8 cellular contexts compared by ENCODE assay signal in genomic region chr3:195542691-195543641, GRCh38. TPM values are rescaled to one million over a fixed set of nuclear protein-coding genes. Genes with fewer than 3 reads are reported as not detected.
DNase-seq lines count a peak whose midpoint lies in the region; ATAC-seq, FAIRE-seq and TF ChIP-seq lines count a peak whose summit lies in the region.

Gene PPP1R2 (minus strand): TSS chr3:195543325. CDS start chr3:195543025, 300 bp downstream.

- 1% methylated on average over 29 of the region's 105 CpGs for WGBS in A549 (ENCODE audit: missing lambda C conversion rate)

- H3K4me3 ChIP-seq in A549, result peak within 1 kb of the TSS; percentile 93
- peak within 1 kb of the TSS; percentile 91 for H3K4me3 ChIP-seq in iPS-20b (ENCODE audit: low read length)
- peak within 1 kb of the TSS; percentile 75 to 95 (median 83) for H3K4me3 ChIP-seq in skin epidermis

- TF ChIP-seq POLR2A in A549 (IDR thresholded peaks at IDR 0.05; ENCODE audit: low read length), result peak; percentile 93

- no peaks in the 10 kb centered on the region for H3K36me3 ChIP-seq in iPS-20b (ENCODE audit: insufficient read depth, low read depth, low read length)

- TF ChIP-seq CTCF in A549 (IDR thresholded peaks at IDR 0.05) (no peak), VCaP (conservative IDR thresholded peaks at IDR 0.05) (no peak)

- CTCF ChIA-PET in A549 (lab: Yijun Ruan, JAX), result interaction anchor here (1.0 to 2.5 kb wide), 3 partner anchors 10 to 272 kb away, joined by 3 to 11 read pairs (median 3); partner anchors contain the start of gene XXYLT1

- ATAC-seq in A549 (peak; percentile 88 to 95), GM18867 (IDR thresholded peaks at IDR 0.05; ENCODE audit: unreplicated experiment) (peak; percentile 79), HG03097 (IDR thresholded peaks at IDR 0.05; ENCODE audit: low FRiP score, unreplicated experiment) (peak; percentile 75)

- FAIRE-seq in A549 (lab: Jason Lieb, UNC), result no peak

- no peak for TF ChIP-seq RAD21 in A549 (conservative IDR thresholded peaks at IDR 0.05 in 1 of 2, IDR thresholded peaks at IDR 0.05 in 1 of 2)

- H3K27me3 ChIP-seq in iPS-20b (ENCODE audit: insufficient read depth, low read length), result peaks cover 39% of the 10 kb centered on the region

- H3K9me3 ChIP-seq in A549 (no peaks in the 10 kb centered on the region), iPS-20b (ENCODE audit: insufficient read depth, low read depth, low read length) (no peaks in the 10 kb centered on the region)

- peak within 1 kb of the TSS; percentile 76 for H3K9ac ChIP-seq in iPS-20b (ENCODE audit: low read depth, low read length)

- in situ Hi-C loops in T47D (cut with HindIII; ENCODE audit: low pct_unique_long_range_greater_than_20kb, low sequenced_read_pairs), result no loop called here

- POLR2A ChIA-PET in A549 (lab: Yijun Ruan, JAX), result interaction anchor here (0.6 to 2.0 kb wide), 16 partner anchors 9 to 909 kb away, joined by 3 to 18 read pairs (median 3); partner anchors contain the start of genes ACAP2, LSG1, TMEM44 and XXYLT1

- TF ChIP-seq EP300 in A549 (IDR thresholded peaks at IDR 0.05), result no peak

- H3K4me2 ChIP-seq in A549, result peak within 1 kb of the TSS; percentile 74

- H3K4me1 ChIP-seq in A549 (peaks cover 29% of the 10 kb centered on the region; the same call in 2 of the 3 replicates), iPS-20b (ENCODE audit: insufficient read depth, low read length) (peaks cover 22% of the 10 kb centered on the region)

- peak; percentile 54 to 88 for DNase-seq in A549 (ENCODE audit: low read depth in 1 of 2, low spot score in 1 of 2)
- peak; percentile 92 for DNase-seq in NCI-H2171 (lab: John Stamatoyannopoulos, UW)
- DNase-seq in T47D (ENCODE audit: low read depth in 1 of 2, low spot score in 1 of 2), result peak; percentile 93 to 99

- peak within 1 kb of the TSS; percentile 86 to 91 for H3K27ac ChIP-seq in A549
- peak within 1 kb of the TSS; percentile 81 for H3K27ac ChIP-seq in VCaP
- H3K27ac ChIP-seq in iPS-20b (ENCODE audit: low read length), result no peak within 1 kb of the TSS
- peak within 1 kb of the TSS; percentile 86 to 98 (median 95) for H3K27ac ChIP-seq in skin epidermis

TF ChIP-seq in A549, 52 proteins besides CTCF, POLR2A, EP300 and RAD21 (continues in another document):
- TF ChIP-seq ELK1 (IDR thresholded peaks at IDR 0.05; ENCODE audit: low read depth, low read length), result no peak
- TF ChIP-seq MAZ (IDR thresholded peaks at IDR 0.05; ENCODE audit: borderline replicate concordance, low read depth, low read length), result no peak
- peak in 1 of 2 experiments; percentile 58; a peak in 2 of 5 replicates for TF ChIP-seq JUN (IDR thresholded peaks at IDR 0.05)
- peak; percentile 79 for TF ChIP-seq REST (IDR thresholded peaks at IDR 0.05)
- no peak for TF ChIP-seq BHLHE40 (IDR thresholded peaks at IDR 0.05; ENCODE audit: low read depth, low read length)
- TF ChIP-seq E2F6 (IDR thresholded peaks at IDR 0.05; ENCODE audit: borderline replicate concordance, low read depth), result peak; percentile 42; the same call in 1 of the 2 replicates
- no peak for TF ChIP-seq RFX5 (IDR thresholded peaks at IDR 0.05)
- no peak for TF ChIP-seq FOSB (CRISPR knock-in tag; IDR thresholded peaks at IDR 0.05)
- no peak for TF ChIP-seq HOXB5 (CRISPR knock-in tag; IDR thresholded peaks at IDR 0.05)
- TF ChIP-seq SREBF2 (IDR thresholded peaks at IDR 0.05), result no peak
- no peak for TF ChIP-seq KDM1A (IDR thresholded peaks at IDR 0.05; ENCODE audit: low read depth)
- TF ChIP-seq GATA3 (IDR thresholded peaks at IDR 0.05; ENCODE audit: borderline replicate concordance), result 0 out of 2 replicates have a peak, but pooled peaks have one; percentile 8
- TF ChIP-seq BCL3 (IDR thresholded peaks at IDR 0.05), result 0 out of 3 replicates have a peak, but pooled peaks have one; percentile 37
- no peak for TF ChIP-seq CBX8 (IDR thresholded peaks at IDR 0.05)
- TF ChIP-seq HMGXB4 (CRISPR knock-in tag; IDR thresholded peaks at IDR 0.05; ENCODE audit: borderline replicate concordance), result no peak
- TF ChIP-seq NPAS2 (CRISPR knock-in tag; IDR thresholded peaks at IDR 0.05; ENCODE audit: borderline replicate concordance), result no peak
- no peak for TF ChIP-seq HDAC2 (IDR thresholded peaks at IDR 0.05)
- peak; percentile 88 for TF ChIP-seq CHD2 (IDR thresholded peaks at IDR 0.05; ENCODE audit: low read length, partially characterized antibody)
- TF ChIP-seq ATOH8 (CRISPR knock-in tag; IDR thresholded peaks at IDR 0.05; ENCODE audit: low read depth), result no peak
- peak; percentile 80 for TF ChIP-seq PHF8 (IDR thresholded peaks at IDR 0.05; ENCODE audit: borderline replicate concordance, low read depth)

RNA-seq across cellular contexts. Expression of gene PPP1R2, which starts in this region (rescaled TPM):
- polyA plus RNA-seq in A549 (2011; rRNA removed), result 44.0 and 47.3 TPM in 2 replicates
- polyA plus RNA-seq in A549 (2012; cell fraction: cytosol; rRNA removed), result 7.3 and 10.7 TPM in 2 replicates
- 7.3 and 11.3 TPM in 2 replicates for polyA plus RNA-seq in A549 (2012; cell fraction: nucleus; rRNA removed)
- polyA plus RNA-seq in A549 (2017; fragmentation: RNase III; extraction: RNeasy Plus Mini Kit Qiagen cat#74134 plus additional on column Dnase treatment), result 13.4 to 14.8 TPM (median 13.9 TPM) in 3 replicates
- 24.4 and 28.1 TPM in 2 replicates for polyA minus RNA-seq in A549 (2011; rRNA and poly(A)+ RNA removed)
